Comparison of ENCODE assay signal across 20 cellular contexts in the genomic region with DNA sequence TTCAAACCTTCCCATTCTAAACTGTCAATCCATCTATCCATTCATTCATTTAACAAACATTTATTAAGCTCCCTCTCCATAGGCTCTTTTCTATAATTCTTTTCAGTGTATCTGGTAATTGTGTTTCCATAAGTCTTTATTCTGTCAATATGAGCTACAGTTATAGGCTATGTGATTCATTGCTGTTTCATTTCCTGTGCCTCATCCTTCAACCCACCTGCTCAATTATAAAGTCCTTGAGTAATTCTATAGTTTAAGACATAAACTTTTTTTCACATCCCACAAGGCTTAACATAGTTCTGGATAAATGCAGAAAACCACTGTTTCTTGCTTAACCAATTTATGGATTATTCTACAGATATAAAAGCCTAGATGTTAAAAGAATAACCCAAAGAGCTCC.
DNase-seq lines count a peak whose midpoint lies in the region; ATAC-seq lines count a peak whose summit lies in the region.
"Had no signal": no experiment of that assay in that cellular context is flagged by ENCODE, and none has a peak within 500 bp of the region (broad histone marks: within the 10 kb centered on the region; RNA-seq: fewer than 3 reads in every experiment).

No MANE protein-coding gene starts in this region.

- H3K4me3 ChIP-seq in GM23248: no peak overlapping the region

- ATAC-seq in activated T-helper 17 cell treated with anti-CD3 and anti-CD28 coated beads, Interleukin-2, amount 50 U/mL, for 72 hours (replicated peaks): peak; percentile 59
- no peak for ATAC-seq in HG03095 (IDR thresholded peaks at IDR 0.05; ENCODE audit: unreplicated experiment)
- ATAC-seq: activated CD8-positive, alpha-beta memory T cell treated with anti-CD3 and anti-CD28 coated beads, Interleukin-2, amount 10 ng/mL, durations not matched to agents 7 days and 5 days had no signal

- no peaks in the 10 kb centered on the region for H4K20me1 ChIP-seq in GM23248 (ENCODE audit: insufficient read depth)

- H3K4me2 ChIP-seq in GM23248 (ENCODE audit: unreplicated experiment): peak overlapping the region; percentile 47

- H3K4me3 Mint-ChIP-seq in activated T-helper 17 cell treated with anti-CD3 and anti-CD28 coated beads, Interleukin-2, amount 50 U/mL, for 72 hours: no peak overlapping the region
- H3K4me3 Mint-ChIP-seq: activated CD8-positive, alpha-beta memory T cell treated with anti-CD3 and anti-CD28 coated beads, Interleukin-2, amount 10 ng/mL, durations not matched to agents 7 days and 5 days; brain had no signal

- H3K27ac Mint-ChIP-seq in activated T-helper 17 cell treated with anti-CD3 and anti-CD28 coated beads, Interleukin-2, amount 50 U/mL, for 72 hours: no peak overlapping the region
- H3K27ac Mint-ChIP-seq: activated CD8-positive, alpha-beta memory T cell treated with anti-CD3 and anti-CD28 coated beads, Interleukin-2, amount 10 ng/mL, durations not matched to agents 7 days and 5 days had no signal

- no peak overlapping the region for H3K9ac ChIP-seq in GM23248

- H3K27me3 ChIP-seq in GM23248 (replicated peaks; ENCODE audit: insufficient read depth): no peaks in the 10 kb centered on the region

- H3K9me3 ChIP-seq in GM23248 (ENCODE audit: low read depth): no peaks in the 10 kb centered on the region

- no peaks in the 10 kb centered on the region for H3K9me2 ChIP-seq in GM23248 (ENCODE audit: insufficient read depth)

- no peaks in the 10 kb centered on the region for H3K36me3 Mint-ChIP-seq in activated T-helper 17 cell treated with anti-CD3 and anti-CD28 coated beads, Interleukin-2, amount 50 U/mL, for 72 hours (ENCODE audit: low read depth)
- H3K36me3 Mint-ChIP-seq: activated CD8-positive, alpha-beta memory T cell treated with anti-CD3 and anti-CD28 coated beads, Interleukin-2, amount 10 ng/mL, durations not matched to agents 7 days and 5 days; brain had no signal

- H3K27me3 Mint-ChIP-seq in activated T-helper 17 cell treated with anti-CD3 and anti-CD28 coated beads, Interleukin-2, amount 50 U/mL, for 72 hours: peaks cover 4% of the 10 kb centered on the region

- H3K27ac ChIP-seq in GM23248: no peak overlapping the region

- no peaks in the 10 kb centered on the region for H3K79me2 ChIP-seq in GM23248 (ENCODE audit: insufficient read depth)

- in situ Hi-C loops in GM23248 (cut with MboI): no loop called here

- H3K4me1 ChIP-seq in GM23248 (ENCODE audit: insufficient read depth): peaks cover 43% of the 10 kb centered on the region

- H3K9me3 Mint-ChIP-seq in activated T-helper 17 cell treated with anti-CD3 and anti-CD28 coated beads, Interleukin-2, amount 50 U/mL, for 72 hours: no peaks in the 10 kb centered on the region

- peak; percentile 32 for DNase-seq in GM23248
- peak; percentile 7 for DNase-seq in NCI-H1105 (lab: John Stamatoyannopoulos, UW)
- peak; percentile 68 for DNase-seq in iris pigment epithelial cell (ENCODE audit: low read depth)
- no peak for DNase-seq in activated T-cell treated with anti-CD3 and anti-CD28 coated beads, Interleukin-2, amount 50 U/mL, for 1 hour
- DNase-seq in stimulated activated CD8-positive, alpha-beta memory T cell treated with anti-CD3 and anti-CD28 coated beads, Interleukin-4, amount 100 ng/mL, for 48 hours: no peak
- no peak for DNase-seq in H4 (ENCODE audit: low spot score)
- DNase-seq: activated CD8-positive, alpha-beta memory T cell treated with anti-CD3 and anti-CD28 coated beads, Interleukin-2, amount 10 ng/mL, durations not matched to agents 7 days and 5 days; AML-193; cortex of kidney; hypothalamus; islet precursor cell; NCI-H2081 treated with DMSO at 0.1 percent for 48 hours; NCI-H510A treated with DMSO at 0.1 percent for 48 hours; occipital lobe; SHP77 treated with DMSO at 0.1 percent for 48 hours; substantia nigra; T-helper 1 cell had no signal

- no peaks in the 10 kb centered on the region for H3K36me3 ChIP-seq in GM23248 (ENCODE audit: low read depth)

- H2AFZ ChIP-seq in GM23248: no peak overlapping the region

- H3F3A ChIP-seq in GM23248 (ENCODE audit: insufficient read depth): peaks cover 13% of the 10 kb centered on the region; the same call in 1 of the 2 replicates

- no peaks in the 10 kb centered on the region for H3K4me1 Mint-ChIP-seq in activated T-helper 17 cell treated with anti-CD3 and anti-CD28 coated beads, Interleukin-2, amount 50 U/mL, for 72 hours

Comparison
In these comparisons a context has a peak if more than half of its experiments do, and no peak if none do; other contexts are left out.
1. DNase-seq: peak in GM23248 (single experiment), NCI-H1105 (single experiment) and iris pigment epithelial cell (single experiment); none in activated T-cell treated with anti-CD3 and anti-CD28 coated beads, Interleukin-2, amount 50 U/mL, for 1 hour (single experiment), stimulated activated CD8-positive, alpha-beta memory T cell treated with anti-CD3 and anti-CD28 coated beads, Interleukin-4, amount 100 ng/mL, for 48 hours (single experiment) and H4 (single experiment).